In genomic region chr9:95715911-95716435, GRCh38 we compare ENCODE assay signal across 1 cellular context.
TF ChIP-seq lines count a peak whose summit lies in the region.

No MANE protein-coding gene starts in this region.

TF ChIP-seq in HepG2, 621 proteins besides CTCF, POLR2A, EP300 and RAD21 (continued from another document):
- TF ChIP-seq HNF1A (IDR thresholded peaks at IDR 0.05; ENCODE audit: low read depth) (no peak), HNF1A (CRISPR knock-in tag; IDR thresholded peaks at IDR 0.05; ENCODE audit: borderline replicate concordance) (no peak), MED1 (CRISPR knock-in tag; IDR thresholded peaks at IDR 0.05) (no peak), RARA (CRISPR knock-in tag; IDR thresholded peaks at IDR 0.05) (no peak), TEAD3 (CRISPR knock-in tag; optimal IDR thresholded peaks at IDR 0.05; ENCODE audit: borderline replicate concordance) (no peak), SRY (CRISPR knock-in tag; IDR thresholded peaks at IDR 0.05) (no peak), ZNF292 (CRISPR knock-in tag; IDR thresholded peaks at IDR 0.05; ENCODE audit: borderline replicate concordance, low read depth) (no peak), ZNF264 (CRISPR knock-in tag; IDR thresholded peaks at IDR 0.05) (no peak), ZXDC (CRISPR knock-in tag; IDR thresholded peaks at IDR 0.05) (no peak), ZNF282 (IDR thresholded peaks at IDR 0.05; ENCODE audit: partially characterized antibody) (no peak), ZNF205 (CRISPR knock-in tag; IDR thresholded peaks at IDR 0.05) (no peak), RFXANK (CRISPR knock-in tag; IDR thresholded peaks at IDR 0.05) (no peak), LCORL (IDR thresholded peaks at IDR 0.05) (no peak), LCORL (CRISPR knock-in tag; IDR thresholded peaks at IDR 0.05) (peak; percentile 42; the same call in 1 of the 2 replicates), RBM39 (IDR thresholded peaks at IDR 0.05; ENCODE audit: low read depth, low read length, poor library complexity, severe bottlenecking) (no peak), ARID5B (CRISPR knock-in tag; IDR thresholded peaks at IDR 0.05) (peak; percentile 35; the same call in 1 of the 2 replicates), MATR3 (CRISPR knock-in tag; IDR thresholded peaks at IDR 0.05) (no peak), NONO (IDR thresholded peaks at IDR 0.05) (no peak), NONO (CRISPR knock-in tag; conservative IDR thresholded peaks at IDR 0.05) (no peak), ETV5 (CRISPR knock-in tag; IDR thresholded peaks at IDR 0.05; ENCODE audit: borderline replicate concordance) (no peak), FOXK1 (CRISPR knock-in tag; IDR thresholded peaks at IDR 0.05; ENCODE audit: borderline replicate concordance, low read depth) (no peak), ZNF547 (CRISPR knock-in tag; IDR thresholded peaks at IDR 0.05) (no peak), GTF2F1 (IDR thresholded peaks at IDR 0.05; ENCODE audit: low read length) (no peak), ZC3H13 (CRISPR knock-in tag; IDR thresholded peaks at IDR 0.05) (no peak), NFIC (IDR thresholded peaks at IDR 0.05; ENCODE audit: low read length) (no peak), NFE2L2 (IDR thresholded peaks at IDR 0.05; ENCODE audit: low read length) (no peak), KDM5B (CRISPR knock-in tag; IDR thresholded peaks at IDR 0.05; ENCODE audit: borderline replicate concordance) (no peak), FOXP1 (IDR thresholded peaks at IDR 0.05) (no peak), FOXP1 (CRISPR knock-in tag; IDR thresholded peaks at IDR 0.05) (no peak)
- TF ChIP-seq, protein P1, sequence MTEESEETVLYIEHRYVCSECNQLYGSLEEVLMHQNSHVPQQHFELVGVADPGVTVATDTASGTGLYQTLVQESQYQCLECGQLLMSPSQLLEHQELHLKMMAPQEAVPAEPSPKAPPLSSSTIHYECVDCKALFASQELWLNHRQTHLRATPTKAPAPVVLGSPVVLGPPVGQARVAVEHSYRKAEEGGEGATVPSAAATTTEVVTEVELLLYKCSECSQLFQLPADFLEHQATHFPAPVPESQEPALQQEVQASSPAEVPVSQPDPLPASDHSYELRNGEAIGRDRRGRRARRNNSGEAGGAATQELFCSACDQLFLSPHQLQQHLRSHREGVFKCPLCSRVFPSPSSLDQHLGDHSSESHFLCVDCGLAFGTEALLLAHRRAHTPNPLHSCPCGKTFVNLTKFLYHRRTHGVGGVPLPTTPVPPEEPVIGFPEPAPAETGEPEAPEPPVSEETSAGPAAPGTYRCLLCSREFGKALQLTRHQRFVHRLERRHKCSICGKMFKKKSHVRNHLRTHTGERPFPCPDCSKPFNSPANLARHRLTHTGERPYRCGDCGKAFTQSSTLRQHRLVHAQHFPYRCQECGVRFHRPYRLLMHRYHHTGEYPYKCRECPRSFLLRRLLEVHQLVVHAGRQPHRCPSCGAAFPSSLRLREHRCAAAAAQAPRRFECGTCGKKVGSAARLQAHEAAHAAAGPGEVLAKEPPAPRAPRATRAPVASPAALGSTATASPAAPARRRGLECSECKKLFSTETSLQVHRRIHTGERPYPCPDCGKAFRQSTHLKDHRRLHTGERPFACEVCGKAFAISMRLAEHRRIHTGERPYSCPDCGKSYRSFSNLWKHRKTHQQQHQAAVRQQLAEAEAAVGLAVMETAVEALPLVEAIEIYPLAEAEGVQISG (CRISPR knock-in tag; IDR thresholded peaks at IDR 0.05), result no peak
- TF ChIP-seq, protein P2, sequence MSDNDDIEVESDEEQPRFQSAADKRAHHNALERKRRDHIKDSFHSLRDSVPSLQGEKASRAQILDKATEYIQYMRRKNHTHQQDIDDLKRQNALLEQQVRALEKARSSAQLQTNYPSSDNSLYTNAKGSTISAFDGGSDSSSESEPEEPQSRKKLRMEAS (IDR thresholded peaks at IDR 0.05), result no peak
- TF ChIP-seq, protein P3, sequence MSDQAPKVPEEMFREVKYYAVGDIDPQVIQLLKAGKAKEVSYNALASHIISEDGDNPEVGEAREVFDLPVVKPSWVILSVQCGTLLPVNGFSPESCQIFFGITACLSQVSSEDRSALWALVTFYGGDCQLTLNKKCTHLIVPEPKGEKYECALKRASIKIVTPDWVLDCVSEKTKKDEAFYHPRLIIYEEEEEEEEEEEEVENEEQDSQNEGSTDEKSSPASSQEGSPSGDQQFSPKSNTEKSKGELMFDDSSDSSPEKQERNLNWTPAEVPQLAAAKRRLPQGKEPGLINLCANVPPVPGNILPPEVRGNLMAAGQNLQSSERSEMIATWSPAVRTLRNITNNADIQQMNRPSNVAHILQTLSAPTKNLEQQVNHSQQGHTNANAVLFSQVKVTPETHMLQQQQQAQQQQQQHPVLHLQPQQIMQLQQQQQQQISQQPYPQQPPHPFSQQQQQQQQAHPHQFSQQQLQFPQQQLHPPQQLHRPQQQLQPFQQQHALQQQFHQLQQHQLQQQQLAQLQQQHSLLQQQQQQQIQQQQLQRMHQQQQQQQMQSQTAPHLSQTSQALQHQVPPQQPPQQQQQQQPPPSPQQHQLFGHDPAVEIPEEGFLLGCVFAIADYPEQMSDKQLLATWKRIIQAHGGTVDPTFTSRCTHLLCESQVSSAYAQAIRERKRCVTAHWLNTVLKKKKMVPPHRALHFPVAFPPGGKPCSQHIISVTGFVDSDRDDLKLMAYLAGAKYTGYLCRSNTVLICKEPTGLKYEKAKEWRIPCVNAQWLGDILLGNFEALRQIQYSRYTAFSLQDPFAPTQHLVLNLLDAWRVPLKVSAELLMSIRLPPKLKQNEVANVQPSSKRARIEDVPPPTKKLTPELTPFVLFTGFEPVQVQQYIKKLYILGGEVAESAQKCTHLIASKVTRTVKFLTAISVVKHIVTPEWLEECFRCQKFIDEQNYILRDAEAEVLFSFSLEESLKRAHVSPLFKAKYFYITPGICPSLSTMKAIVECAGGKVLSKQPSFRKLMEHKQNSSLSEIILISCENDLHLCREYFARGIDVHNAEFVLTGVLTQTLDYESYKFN (CRISPR knock-in tag; conservative IDR thresholded peaks at IDR 0.05), result 0 out of 2 replicates have a peak, but pooled peaks have one; percentile 20
- TF ChIP-seq, protein P4, sequence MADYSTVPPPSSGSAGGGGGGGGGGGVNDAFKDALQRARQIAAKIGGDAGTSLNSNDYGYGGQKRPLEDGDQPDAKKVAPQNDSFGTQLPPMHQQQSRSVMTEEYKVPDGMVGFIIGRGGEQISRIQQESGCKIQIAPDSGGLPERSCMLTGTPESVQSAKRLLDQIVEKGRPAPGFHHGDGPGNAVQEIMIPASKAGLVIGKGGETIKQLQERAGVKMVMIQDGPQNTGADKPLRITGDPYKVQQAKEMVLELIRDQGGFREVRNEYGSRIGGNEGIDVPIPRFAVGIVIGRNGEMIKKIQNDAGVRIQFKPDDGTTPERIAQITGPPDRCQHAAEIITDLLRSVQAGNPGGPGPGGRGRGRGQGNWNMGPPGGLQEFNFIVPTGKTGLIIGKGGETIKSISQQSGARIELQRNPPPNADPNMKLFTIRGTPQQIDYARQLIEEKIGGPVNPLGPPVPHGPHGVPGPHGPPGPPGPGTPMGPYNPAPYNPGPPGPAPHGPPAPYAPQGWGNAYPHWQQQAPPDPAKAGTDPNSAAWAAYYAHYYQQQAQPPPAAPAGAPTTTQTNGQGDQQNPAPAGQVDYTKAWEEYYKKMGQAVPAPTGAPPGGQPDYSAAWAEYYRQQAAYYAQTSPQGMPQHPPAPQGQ (CRISPR knock-in tag; IDR thresholded peaks at IDR 0.05; ENCODE audit: borderline replicate concordance), result no peak
- TF ChIP-seq, protein P5, sequence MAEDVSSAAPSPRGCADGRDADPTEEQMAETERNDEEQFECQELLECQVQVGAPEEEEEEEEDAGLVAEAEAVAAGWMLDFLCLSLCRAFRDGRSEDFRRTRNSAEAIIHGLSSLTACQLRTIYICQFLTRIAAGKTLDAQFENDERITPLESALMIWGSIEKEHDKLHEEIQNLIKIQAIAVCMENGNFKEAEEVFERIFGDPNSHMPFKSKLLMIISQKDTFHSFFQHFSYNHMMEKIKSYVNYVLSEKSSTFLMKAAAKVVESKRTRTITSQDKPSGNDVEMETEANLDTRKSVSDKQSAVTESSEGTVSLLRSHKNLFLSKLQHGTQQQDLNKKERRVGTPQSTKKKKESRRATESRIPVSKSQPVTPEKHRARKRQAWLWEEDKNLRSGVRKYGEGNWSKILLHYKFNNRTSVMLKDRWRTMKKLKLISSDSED (CRISPR knock-in tag; IDR thresholded peaks at IDR 0.05), result no peak
- TF ChIP-seq, protein P6, sequence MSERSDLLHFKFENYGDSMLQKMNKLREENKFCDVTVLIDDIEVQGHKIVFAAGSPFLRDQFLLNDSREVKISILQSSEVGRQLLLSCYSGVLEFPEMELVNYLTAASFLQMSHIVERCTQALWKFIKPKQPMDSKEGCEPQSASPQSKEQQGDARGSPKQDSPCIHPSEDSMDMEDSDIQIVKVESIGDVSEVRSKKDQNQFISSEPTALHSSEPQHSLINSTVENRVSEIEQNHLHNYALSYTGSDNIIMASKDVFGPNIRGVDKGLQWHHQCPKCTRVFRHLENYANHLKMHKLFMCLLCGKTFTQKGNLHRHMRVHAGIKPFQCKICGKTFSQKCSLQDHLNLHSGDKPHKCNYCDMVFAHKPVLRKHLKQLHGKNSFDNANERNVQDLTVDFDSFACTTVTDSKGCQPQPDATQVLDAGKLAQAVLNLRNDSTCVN (CRISPR knock-in tag; IDR thresholded peaks at IDR 0.05; ENCODE audit: borderline replicate concordance), result peak; percentile 97
